ENCODE assay signal across 23 cellular contexts in the genomic region with DNA sequence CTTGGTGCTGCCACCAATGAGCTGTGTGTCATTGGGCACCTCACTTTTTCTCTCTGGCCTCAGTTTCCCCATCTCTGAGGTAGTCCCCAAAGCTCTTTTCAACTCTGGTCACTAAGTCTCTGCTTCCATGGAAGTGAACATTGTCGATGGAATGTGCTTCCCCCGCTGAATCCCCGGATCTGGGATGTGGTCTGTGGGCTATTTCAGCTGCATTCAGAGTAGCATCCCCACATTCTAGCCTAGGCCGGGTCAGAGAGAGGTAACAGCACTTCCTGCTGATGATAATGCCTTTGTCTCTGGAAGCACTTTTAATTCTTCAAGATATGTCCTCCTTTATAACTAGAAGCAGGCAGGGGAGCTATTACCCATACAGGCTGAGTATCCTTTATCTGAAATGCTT. TPM values are rescaled to one million over a fixed set of nuclear protein-coding genes. Genes with fewer than 3 reads are reported as not detected.
A peak's percentile ranks its signal among the peaks of the same experiment; 100 is the strongest.
DNase-seq lines count a peak whose midpoint lies in the region; ATAC-seq, FAIRE-seq and TF ChIP-seq lines count a peak whose summit lies in the region.
"Had no signal": no experiment of that assay in that cellular context is flagged by ENCODE, and none has a peak within 500 bp of the region (broad histone marks: within the 10 kb centered on the region; RNA-seq: fewer than 3 reads in every experiment).

No MANE protein-coding gene starts in this region.

- peaks cover 36% of the 10 kb centered on the region for H3K27me3 Mint-ChIP-seq in activated naive CD4-positive, alpha-beta T cell treated with anti-CD3 and anti-CD28 coated beads, Interleukin-2, amount 10 ng/mL, durations not matched to agents 7 days and 5 days
- H3K27me3 Mint-ChIP-seq in activated naive CD4-positive, alpha-beta T cell treated with anti-CD3 and anti-CD28 coated beads for 36 hours (ENCODE audit: low read depth), result no peaks in the 10 kb centered on the region
- peaks cover 81% of the 10 kb centered on the region for H3K27me3 Mint-ChIP-seq in astrocyte (ENCODE audit: low read depth, unreplicated experiment)

- H3K9me3 Mint-ChIP-seq in activated naive CD4-positive, alpha-beta T cell treated with anti-CD3 and anti-CD28 coated beads, Interleukin-2, amount 10 ng/mL, durations not matched to agents 7 days and 5 days, result no peaks in the 10 kb centered on the region
- H3K9me3 Mint-ChIP-seq in activated naive CD4-positive, alpha-beta T cell treated with anti-CD3 and anti-CD28 coated beads for 36 hours, result no peaks in the 10 kb centered on the region
- no peaks in the 10 kb centered on the region for H3K9me3 Mint-ChIP-seq in astrocyte (ENCODE audit: unreplicated experiment)
- H3K9me3 Mint-ChIP-seq: CD8-positive, alpha-beta T cell had no signal

- H3K36me3 ChIP-seq in astrocyte (ENCODE audit: insufficient read depth, low read length), result no peaks in the 10 kb centered on the region
- H3K36me3 ChIP-seq: BE2C had no signal

- CTCF ChIA-PET in activated naive CD4-positive, alpha-beta T cell treated with anti-CD3 and anti-CD28 coated beads, Interleukin-2, amount 10 ng/mL, durations not matched to agents 7 days and 5 days (lab: Charles Lee), result interaction anchor here (1.2 to 2.3 kb wide), 4 partner anchors 47 to 126 kb away, joined by 3 to 7 read pairs (median 5); no protein-coding TSS in a partner anchor
- CTCF ChIA-PET in activated naive CD4-positive, alpha-beta T cell treated with anti-CD3 and anti-CD28 coated beads for 36 hours (lab: Charles Lee), result interaction anchor here (0.5 to 4.3 kb wide), 3 partner anchors 9 to 463 kb away, joined by 3 to 23 read pairs (median 3); partner anchors contain the start of gene EIF2D

- no peak for TF ChIP-seq CTCF in astrocyte (IDR thresholded peaks at IDR 0.05; ENCODE audit: insufficient read depth, low read depth, low read length)

- intact Hi-C loops in activated naive CD4-positive, alpha-beta T cell treated with anti-CD3 and anti-CD28 coated beads for 36 hours (cut with micrococcal nuclease), result no loop called here

- no peak for FAIRE-seq in astrocyte (lab: Jason Lieb, UNC)
- no peak for FAIRE-seq in urothelium cell line (lab: Jason Lieb, UNC)
- FAIRE-seq: GM12891, HTR-8/SVneo had no signal

- DNase-seq in activated naive CD4-positive, alpha-beta T cell treated with anti-CD3 and anti-CD28 coated beads, Interleukin-2, amount 10 ng/mL, durations not matched to agents 7 days and 5 days, result peak; percentile 3
- DNase-seq in activated naive CD4-positive, alpha-beta T cell treated with anti-CD3 and anti-CD28 coated beads for 36 hours, result no peak
- DNase-seq in astrocyte (ENCODE audit: low read depth) (peak; percentile 67), myocyte (ENCODE audit: low read depth) (peak; percentile 34), urothelium cell line (ENCODE audit: low spot score) (peak; percentile 49), SKM-1 (lab: John Stamatoyannopoulos, UW; ENCODE audit: unreplicated experiment) (no peak)
- DNase-seq: 8988T; BE2C; CD8-positive, alpha-beta T cell; DMS79 treated with DMSO at 0.1 percent for 48 hours; GF-D8; H7; NCI-H1436; NCI-H2029; NCI-H2171; NCI-H774 had no signal

- H2AFZ ChIP-seq in astrocyte (ENCODE audit: low read depth, low read length), result no peak overlapping the region

- H3K9ac ChIP-seq in astrocyte (ENCODE audit: low read length), result no peak overlapping the region

- H3K79me2 ChIP-seq in astrocyte (ENCODE audit: insufficient read depth, low read length), result no peaks in the 10 kb centered on the region

- H3K27me3 ChIP-seq in astrocyte (ENCODE audit: insufficient read depth, low read length), result peaks cover 5% of the 10 kb centered on the region
- H3K27me3 ChIP-seq: BE2C had no signal

- H3K27ac ChIP-seq in astrocyte (ENCODE audit: low read depth, low read length), result no peak overlapping the region
- H3K27ac ChIP-seq: SK-N-MC had no signal

- ATAC-seq in HG03457 (IDR thresholded peaks at IDR 0.05; ENCODE audit: unreplicated experiment), result no peak
- ATAC-seq in GM18511 (IDR thresholded peaks at IDR 0.05; ENCODE audit: unreplicated experiment), result no peak
- ATAC-seq: CD8-positive, alpha-beta T cell; Panc1; Right ventricle myocardium inferior had no signal

- H3K9me3 ChIP-seq in astrocyte (ENCODE audit: insufficient read depth, low read depth, low read length), result no peaks in the 10 kb centered on the region
- H3K9me3 ChIP-seq: BE2C had no signal

- H3K27ac Mint-ChIP-seq in activated naive CD4-positive, alpha-beta T cell treated with anti-CD3 and anti-CD28 coated beads, Interleukin-2, amount 10 ng/mL, durations not matched to agents 7 days and 5 days, result no peak overlapping the region
- H3K27ac Mint-ChIP-seq in activated naive CD4-positive, alpha-beta T cell treated with anti-CD3 and anti-CD28 coated beads for 36 hours, result no peak overlapping the region
- no peak overlapping the region for H3K27ac Mint-ChIP-seq in astrocyte (ENCODE audit: unreplicated experiment)
- H3K27ac Mint-ChIP-seq: CD8-positive, alpha-beta T cell had no signal

- no peak overlapping the region for H3K4me3 ChIP-seq in astrocyte (ENCODE audit: insufficient read depth, low read depth, low read length)
- H3K4me3 ChIP-seq: SK-N-MC had no signal

- no peaks in the 10 kb centered on the region for H4K20me1 ChIP-seq in astrocyte (ENCODE audit: insufficient read depth, low read length)

- H3K4me1 Mint-ChIP-seq in activated naive CD4-positive, alpha-beta T cell treated with anti-CD3 and anti-CD28 coated beads, Interleukin-2, amount 10 ng/mL, durations not matched to agents 7 days and 5 days, result peaks cover 3% of the 10 kb centered on the region
- H3K4me1 Mint-ChIP-seq in activated naive CD4-positive, alpha-beta T cell treated with anti-CD3 and anti-CD28 coated beads for 36 hours (ENCODE audit: low read depth), result no peaks in the 10 kb centered on the region
- peaks cover 8% of the 10 kb centered on the region for H3K4me1 Mint-ChIP-seq in astrocyte (ENCODE audit: low read depth, unreplicated experiment)

- no peak overlapping the region for H3K4me3 Mint-ChIP-seq in activated naive CD4-positive, alpha-beta T cell treated with anti-CD3 and anti-CD28 coated beads, Interleukin-2, amount 10 ng/mL, durations not matched to agents 7 days and 5 days
- no peak overlapping the region for H3K4me3 Mint-ChIP-seq in activated naive CD4-positive, alpha-beta T cell treated with anti-CD3 and anti-CD28 coated beads for 36 hours
- no peak overlapping the region for H3K4me3 Mint-ChIP-seq in astrocyte (ENCODE audit: unreplicated experiment)
- H3K4me3 Mint-ChIP-seq: CD8-positive, alpha-beta T cell had no signal

- H3K36me3 Mint-ChIP-seq in activated naive CD4-positive, alpha-beta T cell treated with anti-CD3 and anti-CD28 coated beads, Interleukin-2, amount 10 ng/mL, durations not matched to agents 7 days and 5 days, result no peaks in the 10 kb centered on the region
- H3K36me3 Mint-ChIP-seq in activated naive CD4-positive, alpha-beta T cell treated with anti-CD3 and anti-CD28 coated beads for 36 hours (ENCODE audit: low read depth), result peaks cover 1% of the 10 kb centered on the region
- peaks cover 3% of the 10 kb centered on the region for H3K36me3 Mint-ChIP-seq in astrocyte (ENCODE audit: low read depth, unreplicated experiment)

- H3K4me1 ChIP-seq in astrocyte (ENCODE audit: insufficient read depth, low read length), result peaks cover 7% of the 10 kb centered on the region
- H3K4me1 ChIP-seq: BE2C had no signal

- H3K4me2 ChIP-seq in astrocyte (ENCODE audit: low read length), result peak overlapping the region; percentile 17

RNA-seq across cellular contexts. Expression of gene RASSF5, which starts 29.8 kb away (rescaled TPM):
- total RNA-seq in activated naive CD4-positive, alpha-beta T cell treated with anti-CD3 and anti-CD28 coated beads for 36 hours, result 100 to 1,000 TPM; 257 to 258 TPM
- total RNA-seq in astrocyte, result 0.43 and 0.53 TPM in 2 replicates
- total RNA-seq in myocyte, result 0.11 and 0.16 TPM in 2 replicates
- polyA plus RNA-seq in myocyte (2012), result 0.37 TPM

Comparison
In these comparisons a context has a peak if more than half of its experiments do, and no peak if none do; other contexts are left out.
1. DNase-seq: peak in activated naive CD4-positive, alpha-beta T cell treated with anti-CD3 and anti-CD28 coated beads, Interleukin-2, amount 10 ng/mL, durations not matched to agents 7 days and 5 days (single experiment), astrocyte (single experiment), myocyte (single experiment) and urothelium cell line (single experiment); none in activated naive CD4-positive, alpha-beta T cell treated with anti-CD3 and anti-CD28 coated beads for 36 hours (single experiment) and SKM-1 (single experiment).
2. RNA of gene RASSF5, which starts 29.8 kb away (total RNA-seq): 257 to 258 TPM in activated naive CD4-positive, alpha-beta T cell treated with anti-CD3 and anti-CD28 coated beads for 36 hours; 0.43 to 0.53 TPM in astrocyte and 0.11 to 0.16 TPM in myocyte; every median in the first group is over 100 times any median in the second.